30 cellular contexts compared by ENCODE assay signal in the genomic region with DNA sequence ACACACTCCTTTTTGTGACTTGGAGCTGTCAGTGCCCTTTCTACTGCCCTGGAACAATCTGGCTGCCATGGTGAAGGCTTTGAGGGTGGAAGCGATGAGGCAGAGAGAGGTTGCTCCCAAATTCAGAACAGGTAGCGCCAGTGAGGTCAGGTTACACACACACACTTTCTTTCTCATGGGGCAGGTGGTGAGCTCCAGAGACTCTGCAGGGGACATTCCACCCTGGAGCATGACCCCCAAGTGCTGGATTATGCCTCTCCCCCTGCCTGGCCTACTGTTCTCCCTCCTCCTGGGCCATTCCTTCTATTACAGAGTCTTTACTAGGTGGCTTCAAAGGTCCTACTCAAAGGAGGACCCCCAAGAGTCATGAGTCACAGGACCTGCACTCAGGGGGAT.
A peak's percentile ranks its signal among the peaks of the same experiment; 100 is the strongest.
DNase-seq lines count a peak whose midpoint lies in the region; ATAC-seq, FAIRE-seq and TF ChIP-seq lines count a peak whose summit lies in the region.
"Had no signal": no experiment of that assay in that cellular context is flagged by ENCODE, and none has a peak within 500 bp of the region (broad histone marks: within the 10 kb centered on the region; RNA-seq: fewer than 3 reads in every experiment).

No MANE protein-coding gene starts in this region.

- H3K27me3 ChIP-seq in H1 (replicated peaks in 1 of 4; ENCODE audit: control insufficient read depth in 3 of 4, extremely low read depth in 1 of 4, insufficient read depth in 3 of 4, low read length in 3 of 4), result no peaks in the 10 kb centered on the region
- peaks cover 0 to 4% (median 0%) of the 10 kb centered on the region in 3 experiments for H3K27me3 ChIP-seq in neuronal stem cell (ENCODE audit: control insufficient read depth in 3 of 3, insufficient read depth in 3 of 3, low read depth in 1 of 3, low read length in 3 of 3)
- H3K27me3 ChIP-seq in HepG2 (ENCODE audit: control insufficient read depth in 1 of 2, insufficient read depth in 2 of 2, low read length in 2 of 2), result peaks cover 2 to 49% of the 10 kb centered on the region in 2 experiments; a peak in 4 of 5 replicates
- H3K27me3 ChIP-seq: BE2C, ovary had no signal

- 48% methylated on average over 2 of the region's 2 CpGs; no CpG with 5 or more reads in 1 of the 2 experiments for WGBS in H1 (ENCODE audit: extremely low coverage in 1 of 2, insufficient coverage in 1 of 2, insufficient read length in 1 of 2, insufficient replicate concordance in 2 of 2, low coverage in 1 of 2, low lambda C conversion rate in 2 of 2, missing lambda C conversion rate in 1 of 2), 2 experiments
- no CpG with 5 or more reads among the region's 2 CpGs for WGBS in neuronal stem cell (ENCODE audit: extremely low coverage in 2 of 2, insufficient read length in 2 of 2, insufficient replicate concordance in 1 of 2), 2 donors
- 0% methylated on average over 2 of the region's 2 CpGs for WGBS in HepG2 (ENCODE audit: low lambda C conversion rate)

- H3K9me3 ChIP-seq in HEK293 (ENCODE audit: control insufficient read depth, insufficient read depth, low read depth, low read length) (no peaks in the 10 kb centered on the region), H1 (ENCODE audit: insufficient read depth in 2 of 2, low read depth in 1 of 2, low read length in 1 of 2) (no peaks in the 10 kb centered on the region), neuronal stem cell (replicated peaks in 1 of 2; ENCODE audit: control insufficient read depth in 2 of 2, insufficient read depth in 1 of 2, low read depth in 1 of 2, low read length in 2 of 2) (no peaks in the 10 kb centered on the region), HepG2 (ENCODE audit: low read length) (no peaks in the 10 kb centered on the region)
- H3K9me3 ChIP-seq: BE2C, ovary, stomach, tibial artery had no signal

- no peaks in the 10 kb centered on the region for H3K27me3 Mint-ChIP-seq in T-helper 2 cell treated with Interferon-gamma antibody and Interleukin-4, amounts not matched to agents 5 μg/mL and 100 μg/mL, for 36 hours (ENCODE audit: low read depth)

- no peak overlapping the region for H3K14ac ChIP-seq in H1 (ENCODE audit: insufficient read length)
- H3K14ac ChIP-seq in neuronal stem cell (ENCODE audit: low read length), result no peak overlapping the region

- H3K27ac ChIP-seq in HEK293 (ENCODE audit: extremely low read depth, low read depth, low read length) (no peak overlapping the region), H1 (ENCODE audit: low read depth, low read length) (peak overlapping the region; percentile 8; the same call in 1 of the 2 replicates), neuronal stem cell (replicated peaks; ENCODE audit: low read length) (no peak overlapping the region), HepG2 (ENCODE audit: extremely low read length, insufficient read depth, low read length) (no peak overlapping the region)
- H3K27ac ChIP-seq: dorsolateral prefrontal cortex, ovary, stomach, tibial artery had no signal

- no peak for TF ChIP-seq CTCF in HEK293 (tag by site-specific recombination; IDR thresholded peaks at IDR 0.05)
- no peak for TF ChIP-seq CTCF in H1 (IDR thresholded peaks at IDR 0.05; ENCODE audit: control extremely low read depth in 1 of 3, insufficient read depth in 1 of 3, low read depth in 1 of 3, low read length in 3 of 3)
- no peak for TF ChIP-seq CTCF in HepG2 (CRISPR knock-in tag; IDR thresholded peaks at IDR 0.05)

- TF ChIP-seq EP300 in H1 (IDR thresholded peaks at IDR 0.05; ENCODE audit: borderline replicate concordance in 1 of 2, low read depth in 2 of 2, low read length in 2 of 2) (no peak), HepG2 (IDR thresholded peaks at IDR 0.05; ENCODE audit: low read depth in 2 of 2, low read length in 2 of 2) (no peak), HepG2 (CRISPR knock-in tag; IDR thresholded peaks at IDR 0.05; ENCODE audit: borderline replicate concordance) (no peak)

- H3K23ac ChIP-seq in H1 (ENCODE audit: insufficient read length) (no peak overlapping the region), neuronal stem cell (ENCODE audit: low read depth, low read length, poor library complexity) (no peak overlapping the region)

- 0 out of 2 replicates have a peak overlapping the region, but pooled peaks have one; percentile 62 for H3K18ac ChIP-seq in H1 (ENCODE audit: extremely low read depth, low read length)
- peak overlapping the region; percentile 13 for H3K18ac ChIP-seq in neuronal stem cell (ENCODE audit: low read length)

- peak overlapping the region; percentile 51 for H4K5ac ChIP-seq in H1 (ENCODE audit: insufficient read length, low read depth, low read length)

- H2BK120ac ChIP-seq in H1 (replicated peaks; ENCODE audit: low read depth, low read length) (peak overlapping the region; percentile 33), neuronal stem cell (ENCODE audit: low read depth, low read length) (no peak overlapping the region)

- H3K56ac ChIP-seq in H1 (replicated peaks; ENCODE audit: insufficient read length, low read depth, low read length), result no peak overlapping the region

- TF ChIP-seq RAD21 in H1 (IDR thresholded peaks at IDR 0.05 in 1 of 2, conservative IDR thresholded peaks at IDR 0.05 in 1 of 2; ENCODE audit: low read depth in 2 of 2, low read length in 2 of 2), result no peak
- TF ChIP-seq RAD21 in HepG2 (CRISPR knock-in tag; IDR thresholded peaks at IDR 0.05), result no peak

- H2AK5ac ChIP-seq in H1 (ENCODE audit: low read depth, low read length) (no peak overlapping the region), neuronal stem cell (ENCODE audit: low read depth, low read length) (no peak overlapping the region)

- no TSS peak for BruUV-seq in HepG2 (replicated peaks; lab: Mats Ljungman, UMichigan)

- peak overlapping the region; percentile 91 for H3K27ac Mint-ChIP-seq in T-helper 2 cell treated with Interferon-gamma antibody and Interleukin-4, amounts not matched to agents 5 μg/mL and 100 μg/mL, for 36 hours
- H3K27ac Mint-ChIP-seq: CD8-positive, alpha-beta memory T cell; nephron had no signal

- H3K4me3 ChIP-seq in HEK293 (ENCODE audit: low read depth, low read length) (no peak overlapping the region), H1 (ENCODE audit: extremely low read depth in 1 of 4, insufficient read depth in 2 of 4, low read depth in 3 of 4, low read length in 4 of 4) (peak overlapping the region in 1 of 4 experiments; percentile 17; a peak in 1 of 8 replicates), neuronal stem cell (ENCODE audit: low read length in 2 of 2) (no peak overlapping the region), HepG2 (replicated peaks in 1 of 3; ENCODE audit: insufficient read depth in 1 of 3, low read depth in 2 of 3, low read length in 3 of 3) (no peak overlapping the region)
- H3K4me3 ChIP-seq: dorsolateral prefrontal cortex, K562, ovary, stomach, tibial artery had no signal

- H3K36me3 Mint-ChIP-seq in T-helper 2 cell treated with Interferon-gamma antibody and Interleukin-4, amounts not matched to agents 5 μg/mL and 100 μg/mL, for 36 hours (ENCODE audit: low read depth), result peaks cover 6% of the 10 kb centered on the region
- H3K36me3 Mint-ChIP-seq: CD8-positive, alpha-beta memory T cell had no signal

- no peak overlapping the region for H3K4me3 Mint-ChIP-seq in T-helper 2 cell treated with Interferon-gamma antibody and Interleukin-4, amounts not matched to agents 5 μg/mL and 100 μg/mL, for 36 hours
- H3K4me3 Mint-ChIP-seq: nephron had no signal

- POLR2A ChIA-PET in HEK293 (lab: Yijun Ruan, JAX), result no interaction called here
- POLR2A ChIA-PET in H1 (lab: Charles Lee; ENCODE audit: partially characterized antibody), result interaction anchor here (0.8 kb wide), 1 partner anchor 194 kb away, joined by 3 read pairs; no protein-coding TSS in a partner anchor
- POLR2A ChIA-PET in HepG2 (lab: Yijun Ruan, JAX), result no interaction called here

- H2BK15ac ChIP-seq in H1 (ENCODE audit: low read length) (no peak overlapping the region), neuronal stem cell (ENCODE audit: low read length) (no peak overlapping the region)

- FAIRE-seq in H1 (lab: Jason Lieb, UNC) (no peak), HepG2 (lab: Jason Lieb, UNC) (no peak)
- FAIRE-seq: K562, keratinocyte, small intestine had no signal

- no peak for ATAC-seq in HepG2
- no peak for ATAC-seq in GM18870 (IDR thresholded peaks at IDR 0.05; ENCODE audit: unreplicated experiment)
- ATAC-seq: K562, Panc1 had no signal

- H2BK12ac ChIP-seq in H1 (ENCODE audit: low read depth, low read length), result no peak overlapping the region
- no peak overlapping the region for H2BK12ac ChIP-seq in neuronal stem cell (ENCODE audit: low read length)

- no peaks in the 10 kb centered on the region for H3K79me1 ChIP-seq in H1 (ENCODE audit: low read depth, low read length)
- no peaks in the 10 kb centered on the region for H3K79me1 ChIP-seq in neuronal stem cell (ENCODE audit: low read depth, low read length)

- no peak overlapping the region for H2BK20ac ChIP-seq in H1 (ENCODE audit: low read length)

- no peak overlapping the region for H3K9ac ChIP-seq in H1 (replicated peaks in 1 of 4; ENCODE audit: extremely low read depth in 1 of 4, low read depth in 3 of 4, low read length in 3 of 4)
- no peak overlapping the region for H3K9ac ChIP-seq in neuronal stem cell (ENCODE audit: low read depth, low read length, poor library complexity)
- H3K9ac ChIP-seq in HepG2 (ENCODE audit: insufficient read depth, low read depth, low read length), result no peak overlapping the region

- H4K91ac ChIP-seq in H1 (replicated peaks; ENCODE audit: insufficient read length, low read length) (no peak overlapping the region), neuronal stem cell (ENCODE audit: low read depth, low read length, poor library complexity) (no peak overlapping the region)

- 0 out of 2 replicates have a peak overlapping the region, but pooled peaks have one; percentile 8 for H2BK5ac ChIP-seq in H1 (ENCODE audit: low read depth, low read length)
- H2BK5ac ChIP-seq in neuronal stem cell (ENCODE audit: low read length), result no peak overlapping the region

- H3K4me1 ChIP-seq in HEK293 (ENCODE audit: control insufficient read depth, insufficient read depth, low read length) (no peaks in the 10 kb centered on the region), H1 (replicated peaks in 1 of 4; ENCODE audit: control insufficient read depth in 3 of 4, insufficient read depth in 4 of 4, low read length in 3 of 4) (peaks cover 6 to 27% (median 19%) of the 10 kb centered on the region in 4 experiments; a peak in 6 of 7 replicates), neuronal stem cell (ENCODE audit: control insufficient read depth in 2 of 2, insufficient read depth in 1 of 2, low read depth in 1 of 2, low read length in 2 of 2) (peaks cover 0 to 19% of the 10 kb centered on the region in 2 donors), HepG2 (ENCODE audit: insufficient read depth, low read length) (no peaks in the 10 kb centered on the region)
- H3K4me1 ChIP-seq: BE2C, tibial artery had no signal

- intact Hi-C loops in HepG2 (cut with micrococcal nuclease; ENCODE audit: unreplicated experiment), result no loop called here

- CTCF ChIA-PET in HEK293 (lab: Yijun Ruan, JAX) (interaction anchor here (0.6 kb wide), 1 partner anchor 92 kb away, joined by 5 read pairs; no protein-coding TSS in a partner anchor), H1 (lab: Charles Lee; ENCODE audit: partially characterized antibody) (no interaction called here), HepG2 (lab: Yijun Ruan, JAX; ENCODE audit: low intra/inter-chr PET ratio, low total read pairs) (no interaction called here)

- no peak overlapping the region for H3K4ac ChIP-seq in H1 (replicated peaks; ENCODE audit: insufficient read length, low read depth, low read length)
- no peak overlapping the region for H3K4ac ChIP-seq in neuronal stem cell (ENCODE audit: low read length)

- H4K20me1 ChIP-seq in H1 (replicated peaks in 1 of 2; ENCODE audit: control insufficient read depth in 1 of 2, insufficient read depth in 2 of 2, low read length in 2 of 2) (no peaks in the 10 kb centered on the region), HepG2 (ENCODE audit: insufficient read depth, low read length) (no peaks in the 10 kb centered on the region)

- no peak for TF ChIP-seq POLR2A in H1 (IDR thresholded peaks at IDR 0.05; ENCODE audit: control extremely low read depth in 1 of 2, low read depth in 2 of 2, low read length in 2 of 2)
- no peak for TF ChIP-seq POLR2A in HepG2 (IDR thresholded peaks at IDR 0.05; ENCODE audit: insufficient read depth in 1 of 2, low read depth in 2 of 2, low read length in 2 of 2)

- no peaks in the 10 kb centered on the region for H3K23me2 ChIP-seq in H1 (ENCODE audit: low read depth, low read length)

- peaks cover 59% of the 10 kb centered on the region for H3K4me1 Mint-ChIP-seq in T-helper 2 cell treated with Interferon-gamma antibody and Interleukin-4, amounts not matched to agents 5 μg/mL and 100 μg/mL, for 36 hours (ENCODE audit: low read depth)

- H3K79me2 ChIP-seq in H1 (ENCODE audit: control insufficient read depth in 1 of 2, insufficient read depth in 2 of 2, low read length in 2 of 2) (no peaks in the 10 kb centered on the region), HepG2 (ENCODE audit: insufficient read depth, low read length) (no peaks in the 10 kb centered on the region)

- H3K4me2 ChIP-seq in H1 (ENCODE audit: insufficient read depth in 1 of 2, low read depth in 2 of 2, low read length in 2 of 2) (peak overlapping the region; percentile 41 to 52; a peak in 3 of 4 replicates), neuronal stem cell (ENCODE audit: insufficient read depth, low read length, poor library complexity, severe bottlenecking) (no peak overlapping the region), HepG2 (ENCODE audit: low read depth, low read length) (no peak overlapping the region)

- no peak overlapping the region for H4K8ac ChIP-seq in H1 (ENCODE audit: extremely low read depth, insufficient read depth, low read length)
- no peak overlapping the region for H4K8ac ChIP-seq in neuronal stem cell (ENCODE audit: low read depth, low read length)

- no peak for DNase-seq in T-helper 2 cell treated with Interferon-gamma antibody and Interleukin-4, amounts not matched to agents 5 μg/mL and 100 μg/mL, for 36 hours (ENCODE audit: low spot score)
- DNase-seq in T-helper 2 cell (no peak), H1 (ENCODE audit: low read depth in 1 of 2, low spot score in 2 of 2) (no peak), neuronal stem cell (ENCODE audit: low spot score) (no peak), HepG2 (ENCODE audit: low spot score) (no peak), HK-2 (ENCODE audit: unreplicated experiment) (no peak)
- DNase-seq: activated gamma-delta T cell; activated T-cell treated with anti-CD3 and anti-CD28 coated beads, Interleukin-2, amount 50 U/mL, for 1 hour; BE2C; CD8-positive, alpha-beta memory T cell; cerebellar nuclear complex; DMS153; dorsolateral prefrontal cortex; midbrain; MM.1S; NCI-H2081; NCI-H510A treated with DMSO at 0.1 percent for 48 hours; ovary; SIG-M5; small intestine; stimulated activated CD4-positive, alpha-beta T cell treated with anti-CD3 and anti-CD28 coated beads, Interleukin-1b, Interleukin-23, amount 100 ng/mL, for 48 hours; stimulated activated CD8-positive, alpha-beta memory T cell treated with anti-CD3 and anti-CD28 coated beads, Interleukin-4, amount 100 ng/mL, for 48 hours; stomach; tibial artery had no signal

- in situ Hi-C loops in HepG2 (cut with HindIII; ENCODE audit: extremely low pct_ligation_motif_present, low pct_unique_long_range_greater_than_20kb), result no loop called here

- H3K36me3 ChIP-seq in HEK293 (ENCODE audit: control insufficient read depth in 2 of 2, insufficient read depth in 1 of 2, low read length in 2 of 2), result peaks cover 0 to 8% of the 10 kb centered on the region in 2 experiments; a peak in 1 of 3 replicates
- H3K36me3 ChIP-seq in H1 (ENCODE audit: control insufficient read depth in 2 of 4, insufficient read depth in 4 of 4, low read length in 3 of 4), result no peaks in the 10 kb centered on the region
- H3K36me3 ChIP-seq in neuronal stem cell (replicated peaks in 1 of 2; ENCODE audit: control insufficient read depth in 2 of 2, insufficient read depth in 2 of 2, low read length in 2 of 2), result no peaks in the 10 kb centered on the region
- no peaks in the 10 kb centered on the region for H3K36me3 ChIP-seq in HepG2 (replicated peaks in 1 of 2; ENCODE audit: control insufficient read depth in 1 of 2, insufficient read depth in 2 of 2, low read length in 2 of 2)
- H3K36me3 ChIP-seq: BE2C, ovary, stomach, tibial artery had no signal

- peaks cover 6% of the 10 kb centered on the region for H3K9me3 Mint-ChIP-seq in T-helper 2 cell treated with Interferon-gamma antibody and Interleukin-4, amounts not matched to agents 5 μg/mL and 100 μg/mL, for 36 hours
- H3K9me3 Mint-ChIP-seq: CD8-positive, alpha-beta memory T cell; nephron had no signal

- H2AFZ ChIP-seq in H1 (ENCODE audit: low read length) (no peak overlapping the region), neuronal stem cell (ENCODE audit: low read length) (no peak overlapping the region), HepG2 (ENCODE audit: low read length) (no peak overlapping the region)

Comparison
In these comparisons a context has a peak if more than half of its experiments do, and no peak if none do; other contexts are left out.
1. H3K4me2 ChIP-seq: peak in H1 (2 of 2); none in neuronal stem cell (single experiment) and HepG2 (single experiment).